Comparison of ENCODE assay signal across 9 cellular contexts in the genomic region with DNA sequence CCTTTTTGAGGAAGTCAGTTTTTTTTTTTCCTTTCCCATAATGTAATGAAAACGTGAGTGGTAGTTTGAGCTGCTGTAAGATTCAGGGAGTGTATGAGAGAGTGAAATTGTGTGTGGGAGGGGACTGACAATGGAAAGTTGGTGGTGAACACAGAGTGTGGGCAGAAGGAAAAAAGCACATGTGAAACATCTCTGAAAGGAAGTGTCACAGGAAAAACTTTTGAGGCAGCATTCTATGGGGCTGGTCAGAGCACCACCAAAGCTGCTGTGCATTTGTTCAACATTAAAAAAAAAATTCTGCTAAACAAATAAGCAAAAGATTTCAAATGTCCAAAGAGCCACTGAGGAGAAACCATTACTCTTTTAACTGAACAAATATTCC.
DNase-seq lines count a peak whose midpoint lies in the region; ATAC-seq and TF ChIP-seq lines count a peak whose summit lies in the region.
"Had no signal": no experiment of that assay in that cellular context is flagged by ENCODE, and none has a peak within 500 bp of the region (broad histone marks: within the 10 kb centered on the region; RNA-seq: fewer than 3 reads in every experiment).

No MANE protein-coding gene starts in this region.

- DNase-seq in CD8-positive, alpha-beta memory T cell = no peak
- DNase-seq in KBM-7 (peak; percentile 65), COR-L47 (lab: John Stamatoyannopoulos, UW) (no peak)
- DNase-seq: upper lobe of left lung had no signal

- H3K4me1 Mint-ChIP-seq in CD8-positive, alpha-beta memory T cell = peaks cover 45 to 71% (median 66%) of the 10 kb centered on the region in 3 donors
- H3K4me1 Mint-ChIP-seq in brain (peaks cover 64% of the 10 kb centered on the region), nephron (peaks cover 49% of the 10 kb centered on the region)

- H3K4me3 Mint-ChIP-seq in CD8-positive, alpha-beta memory T cell = peak overlapping the region in 6 of 7 donors; percentile 26 to 65 (median 42)
- peak overlapping the region in 2 of 5 experiments; percentile 4 to 6 for H3K4me3 Mint-ChIP-seq in brain
- peak overlapping the region in 1 of 3 experiments; percentile 7 for H3K4me3 Mint-ChIP-seq in nephron

- no peaks in the 10 kb centered on the region for H3K9me3 ChIP-seq in CD8-positive, alpha-beta memory T cell (ENCODE audit: low read length)
- H3K9me3 ChIP-seq: upper lobe of left lung had no signal

- H3K9me3 Mint-ChIP-seq in CD8-positive, alpha-beta memory T cell = no peaks in the 10 kb centered on the region
- H3K9me3 Mint-ChIP-seq in brain (peaks cover 0 to 3% (median 0%) of the 10 kb centered on the region in 5 experiments), nephron (no peaks in the 10 kb centered on the region)

- H3K27me3 Mint-ChIP-seq in CD8-positive, alpha-beta memory T cell = no peaks in the 10 kb centered on the region
- H3K27me3 Mint-ChIP-seq in brain (no peaks in the 10 kb centered on the region), nephron (ENCODE audit: low read depth) (no peaks in the 10 kb centered on the region)

- H3K27ac ChIP-seq in CD8-positive, alpha-beta memory T cell (ENCODE audit: low read depth, low read length) = no peak overlapping the region

- H3K36me3 ChIP-seq in CD8-positive, alpha-beta memory T cell (ENCODE audit: insufficient read depth, low read length) = no peaks in the 10 kb centered on the region
- H3K36me3 ChIP-seq: upper lobe of left lung had no signal

- H3K36me3 Mint-ChIP-seq in CD8-positive, alpha-beta memory T cell = peaks cover 4 to 8% (median 8%) of the 10 kb centered on the region in 3 donors
- H3K36me3 Mint-ChIP-seq in brain = peaks cover 8% of the 10 kb centered on the region
- peaks cover 12% of the 10 kb centered on the region for H3K36me3 Mint-ChIP-seq in nephron (ENCODE audit: low read depth)

- POLR2A ChIA-PET in CD8-positive, alpha-beta memory T cell (lab: Charles Lee) = no interaction called here

- no peak overlapping the region for H3K4me3 ChIP-seq in CD8-positive, alpha-beta memory T cell (ENCODE audit: low read length)
- H3K4me3 ChIP-seq: upper lobe of left lung had no signal

- CTCF ChIA-PET in CD8-positive, alpha-beta memory T cell (lab: Charles Lee) = interaction anchor here (1.2 to 1.7 kb wide), 3 partner anchors 89 to 155 kb away, joined by 3 to 6 read pairs (median 4); a partner anchor contains a TSS

- peaks cover 38% of the 10 kb centered on the region for H3K4me1 ChIP-seq in CD8-positive, alpha-beta memory T cell (ENCODE audit: insufficient read depth, low read length)

- TF ChIP-seq CTCF in brain (conservative IDR thresholded peaks at IDR 0.05) = no peak
- TF ChIP-seq CTCF in nephron (IDR thresholded peaks at IDR 0.05; ENCODE audit: unreplicated experiment in 3 of 3) = no peak

- H3K27me3 ChIP-seq in CD8-positive, alpha-beta memory T cell (ENCODE audit: insufficient read depth, low read length, poor library complexity, severe bottlenecking) = no peaks in the 10 kb centered on the region
- H3K27me3 ChIP-seq: upper lobe of left lung had no signal

- in situ Hi-C loops in KBM-7 (cut with MboI; ENCODE audit: low pct_unique_long_range_greater_than_20kb, low sequenced_read_pairs) = no loop called here

- H3K27ac Mint-ChIP-seq in CD8-positive, alpha-beta memory T cell = peak overlapping the region in 7 of 8 donors; percentile 19 to 79 (median 75)
- H3K27ac Mint-ChIP-seq in brain (peak overlapping the region in 4 of 5 experiments; percentile 0 to 89 (median 56)), nephron (peak overlapping the region; percentile 71 to 86 (median 77))

- peak; percentile 40 for ATAC-seq in GM21390 (IDR thresholded peaks at IDR 0.05; ENCODE audit: unreplicated experiment)
- no peak for ATAC-seq in esophagus mucosa
- no peak for ATAC-seq in HG03521 (IDR thresholded peaks at IDR 0.05; ENCODE audit: unreplicated experiment)
